12 cellular contexts compared by ENCODE assay signal in genomic region chr7:76346778-76347177, GRCh38. TPM values are rescaled to one million over a fixed set of nuclear protein-coding genes. Genes with fewer than 3 reads are reported as not detected.
DNase-seq lines count a peak whose midpoint lies in the region; ATAC-seq, FAIRE-seq and TF ChIP-seq lines count a peak whose summit lies in the region.
"Had no signal": no experiment of that assay in that cellular context is flagged by ENCODE, and none has a peak within 500 bp of the region (broad histone marks: within the 10 kb centered on the region; RNA-seq: fewer than 3 reads in every experiment).

No MANE protein-coding gene starts in this region.

- H3K4me3 Mint-ChIP-seq in activated CD4-positive, alpha-beta T cell treated with anti-CD3 and anti-CD28 coated beads, Interleukin-2, amount 10 ng/mL, durations not matched to agents 24 days and 14 days: peak overlapping the region; percentile 40
- no peak overlapping the region for H3K4me3 Mint-ChIP-seq in activated naive CD8-positive, alpha-beta T cell treated with anti-CD3 and anti-CD28 coated beads, Interleukin-2, amount 50 U/mL, for 24 hours
- H3K4me3 Mint-ChIP-seq in effector memory CD8-positive, alpha-beta T cell: no peak overlapping the region

- H3K27me3 ChIP-seq in skeletal muscle tissue (ENCODE audit: control insufficient read depth in 3 of 3, insufficient read depth in 3 of 3, low read length in 3 of 3): no peaks in the 10 kb centered on the region

- peaks cover 10% of the 10 kb centered on the region in 2 donors for H3K4me1 ChIP-seq in kidney (ENCODE audit: control insufficient read depth in 1 of 2, insufficient read depth in 1 of 2, low read depth in 1 of 2, low read length in 2 of 2)
- peaks cover 55 to 68% (median 55%) of the 10 kb centered on the region in 3 donors for H3K4me1 ChIP-seq in skeletal muscle tissue (ENCODE audit: control insufficient read depth in 3 of 3, insufficient read depth in 3 of 3, low read length in 3 of 3)

- no peak for DNase-seq in activated CD4-positive, alpha-beta T cell treated with anti-CD3 and anti-CD28 coated beads, Interleukin-2, amount 10 ng/mL, durations not matched to agents 24 days and 14 days
- no peak for DNase-seq in activated CD4-positive, alpha-beta T cell treated with anti-CD3 and anti-CD28 coated beads for 4 hours
- no peak for DNase-seq in activated naive CD8-positive, alpha-beta T cell treated with anti-CD3 and anti-CD28 coated beads, Interleukin-2, amount 50 U/mL, for 24 hours
- no peak for DNase-seq in kidney
- DNase-seq in COR-L47 (lab: John Stamatoyannopoulos, UW): no peak
- DNase-seq in GM19238 (ENCODE audit: insufficient read length, low spot score): no peak
- DNase-seq in effector memory CD8-positive, alpha-beta T cell: no peak
- DNase-seq: ACHN; NCI-H187; stimulated activated CD8-positive, alpha-beta memory T cell treated with anti-CD3 and anti-CD28 coated beads, Interleukin-4, amount 100 ng/mL, for 48 hours had no signal

- H3K9me3 Mint-ChIP-seq in activated CD4-positive, alpha-beta T cell treated with anti-CD3 and anti-CD28 coated beads, Interleukin-2, amount 10 ng/mL, durations not matched to agents 24 days and 14 days: no peaks in the 10 kb centered on the region
- H3K9me3 Mint-ChIP-seq in activated naive CD8-positive, alpha-beta T cell treated with anti-CD3 and anti-CD28 coated beads, Interleukin-2, amount 50 U/mL, for 24 hours: no peaks in the 10 kb centered on the region
- no peaks in the 10 kb centered on the region for H3K9me3 Mint-ChIP-seq in effector memory CD8-positive, alpha-beta T cell

- H3K27ac Mint-ChIP-seq in activated CD4-positive, alpha-beta T cell treated with anti-CD3 and anti-CD28 coated beads, Interleukin-2, amount 10 ng/mL, durations not matched to agents 24 days and 14 days: peak overlapping the region; percentile 80
- H3K27ac Mint-ChIP-seq in activated naive CD8-positive, alpha-beta T cell treated with anti-CD3 and anti-CD28 coated beads, Interleukin-2, amount 50 U/mL, for 24 hours: peak overlapping the region; percentile 40
- H3K27ac Mint-ChIP-seq in effector memory CD8-positive, alpha-beta T cell: peak overlapping the region in 1 of 2 donors; percentile 71

- ATAC-seq in activated naive CD8-positive, alpha-beta T cell treated with anti-CD3 and anti-CD28 coated beads, Interleukin-2, amount 50 U/mL, for 24 hours: no peak
- ATAC-seq in effector memory CD8-positive, alpha-beta T cell (replicated peaks): no peak

- H3K36me3 ChIP-seq in kidney (ENCODE audit: control insufficient read depth in 1 of 2, insufficient read depth in 2 of 2, low read length in 2 of 2) (peaks cover 20 to 37% of the 10 kb centered on the region in 2 donors), skeletal muscle tissue (ENCODE audit: control insufficient read depth in 3 of 3, insufficient read depth in 3 of 3, low read length in 3 of 3) (peaks cover 16 to 45% (median 38%) of the 10 kb centered on the region in 3 donors)

- no peak for FAIRE-seq in kidney (lab: Jason Lieb, UNC)
- FAIRE-seq: islet of Langerhans had no signal

- H3K4me3 ChIP-seq in kidney (ENCODE audit: low read length in 2 of 2) (no peak overlapping the region), skeletal muscle tissue (ENCODE audit: low read length in 3 of 3) (no peak overlapping the region)

- H3K27ac ChIP-seq in kidney (ENCODE audit: low read depth in 2 of 2, low read length in 2 of 2) (peak overlapping the region; percentile 41 to 85), skeletal muscle tissue (ENCODE audit: low read depth, low read length) (peak overlapping the region; percentile 69)

- H3K9ac ChIP-seq in kidney (ENCODE audit: low read length in 2 of 2) (no peak overlapping the region), skeletal muscle tissue (ENCODE audit: low read depth in 1 of 3, low read length in 3 of 3) (peak overlapping the region in 2 of 3 donors; percentile 27 to 29)

- no peaks in the 10 kb centered on the region for H3K9me3 ChIP-seq in kidney (ENCODE audit: control insufficient read depth in 1 of 2, low read length in 2 of 2)
- H3K9me3 ChIP-seq in skeletal muscle tissue (ENCODE audit: control insufficient read depth in 3 of 3, low read length in 3 of 3): no peaks in the 10 kb centered on the region

- no peaks in the 10 kb centered on the region for H3K27me3 Mint-ChIP-seq in activated CD4-positive, alpha-beta T cell treated with anti-CD3 and anti-CD28 coated beads, Interleukin-2, amount 10 ng/mL, durations not matched to agents 24 days and 14 days
- H3K27me3 Mint-ChIP-seq in activated naive CD8-positive, alpha-beta T cell treated with anti-CD3 and anti-CD28 coated beads, Interleukin-2, amount 50 U/mL, for 24 hours: no peaks in the 10 kb centered on the region
- H3K27me3 Mint-ChIP-seq in effector memory CD8-positive, alpha-beta T cell: no peaks in the 10 kb centered on the region

- intact Hi-C loops in activated CD4-positive, alpha-beta T cell treated with anti-CD3 and anti-CD28 coated beads, Interleukin-2, amount 10 ng/mL, durations not matched to agents 24 days and 14 days (cut with micrococcal nuclease): no loop called here
- intact Hi-C loops in kidney (cut with DNase I): no loop called here

- peaks cover 78% of the 10 kb centered on the region for H3K36me3 Mint-ChIP-seq in activated CD4-positive, alpha-beta T cell treated with anti-CD3 and anti-CD28 coated beads, Interleukin-2, amount 10 ng/mL, durations not matched to agents 24 days and 14 days (ENCODE audit: low read depth)
- peaks cover 79% of the 10 kb centered on the region for H3K36me3 Mint-ChIP-seq in activated naive CD8-positive, alpha-beta T cell treated with anti-CD3 and anti-CD28 coated beads, Interleukin-2, amount 50 U/mL, for 24 hours (ENCODE audit: low read depth)
- peaks cover 64% of the 10 kb centered on the region for H3K36me3 Mint-ChIP-seq in effector memory CD8-positive, alpha-beta T cell (ENCODE audit: insufficient read depth)

- peaks cover 59% of the 10 kb centered on the region for H3K4me1 Mint-ChIP-seq in activated CD4-positive, alpha-beta T cell treated with anti-CD3 and anti-CD28 coated beads, Interleukin-2, amount 10 ng/mL, durations not matched to agents 24 days and 14 days
- H3K4me1 Mint-ChIP-seq in activated naive CD8-positive, alpha-beta T cell treated with anti-CD3 and anti-CD28 coated beads, Interleukin-2, amount 50 U/mL, for 24 hours: peaks cover 81% of the 10 kb centered on the region
- peaks cover 49 to 54% of the 10 kb centered on the region in 2 donors for H3K4me1 Mint-ChIP-seq in effector memory CD8-positive, alpha-beta T cell (ENCODE audit: low read depth in 2 of 2)

- TF ChIP-seq CTCF in kidney (IDR thresholded peaks at IDR 0.05; ENCODE audit: borderline replicate concordance, extremely low read depth, insufficient read depth): no peak

RNA-seq across cellular contexts. Expression of gene YWHAG, which starts 12.0 kb away (rescaled TPM):
- 183 and 185 TPM in 2 replicates for total RNA-seq in activated CD4-positive, alpha-beta T cell treated with anti-CD3 and anti-CD28 coated beads, Interleukin-2, amount 10 ng/mL, durations not matched to agents 24 days and 14 days
- total RNA-seq in kidney: 94.2 TPM
- 45.4 TPM for polyA plus RNA-seq in kidney (ENCODE audit: insufficient read depth, low read depth, low replicate concordance)
- 86.1 TPM for total RNA-seq in skeletal muscle tissue

RNA-seq across cellular contexts. Expression of gene HSPB1, which starts 44.3 kb away (rescaled TPM):
- total RNA-seq in activated CD4-positive, alpha-beta T cell treated with anti-CD3 and anti-CD28 coated beads, Interleukin-2, amount 10 ng/mL, durations not matched to agents 24 days and 14 days: 112 and 117 TPM in 2 replicates
- total RNA-seq in kidney (1,012 TPM), skeletal muscle tissue (80.4 TPM)
- polyA plus RNA-seq in kidney (ENCODE audit: insufficient read depth, low read depth, low replicate concordance): 1,561 TPM

Comparison
In these comparisons a context has a peak if more than half of its experiments do, and no peak if none do; other contexts are left out.
1. H3K9ac ChIP-seq: peak in skeletal muscle tissue (2 of 3); none in kidney (0 of 2).